25 cellular contexts compared by ENCODE assay signal in genomic region chr7:50806143-50806542, GRCh38. TPM values are rescaled to one million over a fixed set of nuclear protein-coding genes. Genes with fewer than 3 reads are reported as not detected.
"Had no signal": no experiment of that assay in that cellular context is flagged by ENCODE, and none has a peak within 500 bp of the region (broad histone marks: within the 10 kb centered on the region; RNA-seq: fewer than 3 reads in every experiment).

No MANE protein-coding gene starts in this region.

- H3K79me2 ChIP-seq: parathyroid adenoma had no signal

- H3K4me1 Mint-ChIP-seq: immature natural killer cell had no signal

- H3K9me3 ChIP-seq: lower lobe of right lung, mucosa of descending colon, neutrophil, stomach, thyroid gland had no signal

- H3K27ac ChIP-seq: coronary artery, lower lobe of right lung, neutrophil, parathyroid adenoma, stomach, thyroid gland had no signal

- H3K4me3 Mint-ChIP-seq: immature natural killer cell; mesothelial cell of epicardium; natural killer cell treated with Interleukin-12 subunit alpha and Interleukin-12 subunit beta and Interleukin-15 and Interleukin-18, amount 100 ng/mL, for 72 hours; neural crest cell; type B pancreatic cell had no signal

- H3K4me1 ChIP-seq: lower lobe of right lung, parathyroid adenoma, stomach, thyroid gland had no signal

- H3K27ac Mint-ChIP-seq: immature natural killer cell; mesothelial cell of epicardium; natural killer cell treated with Interleukin-12 subunit alpha and Interleukin-12 subunit beta and Interleukin-15 and Interleukin-18, amount 100 ng/mL, for 72 hours; progenitor cell of endocrine pancreas; type B pancreatic cell had no signal

- DNase-seq: hypothalamus; immature natural killer cell; left ventricle myocardium superior; lower lobe of right lung; mucosa of descending colon; naive B cell; stimulated activated CD4-positive, alpha-beta T cell treated with anti-CD3 and anti-CD28 coated beads, Interleukin-12 subunit alpha, Interleukin-12 subunit beta, amount 100 ng/mL, for 4 hours; stimulated activated CD4-positive, alpha-beta T cell treated with anti-CD3 and anti-CD28 coated beads, Interleukin-1b, Interleukin-23, amount 100 ng/mL, for 48 hours; stimulated activated CD4-positive, alpha-beta T cell treated with anti-CD3 and anti-CD28 coated beads, Interleukin-4, amount 100 ng/mL, for 1 hour; stimulated activated CD8-positive, alpha-beta memory T cell treated with anti-CD3 and anti-CD28 coated beads, Interleukin-4, amount 100 ng/mL, for 48 hours; stimulated activated naive CD4-positive, alpha-beta T cell treated with Interleukin-2 at 50 U/mL for 16 hours; stomach; thyroid gland had no signal

- H3K4me3 ChIP-seq: coronary artery, lower lobe of right lung, mucosa of descending colon, smooth muscle cell, stomach, thyroid gland had no signal

- FAIRE-seq: frontal cortex, keratinocyte had no signal

- H3K36me3 Mint-ChIP-seq: immature natural killer cell; mesothelial cell of epicardium; naive B cell; natural killer cell treated with Interleukin-12 subunit alpha and Interleukin-12 subunit beta and Interleukin-15 and Interleukin-18, amount 100 ng/mL, for 72 hours; type B pancreatic cell had no signal

- H2AFZ ChIP-seq: parathyroid adenoma had no signal

- H3K4me2 ChIP-seq: smooth muscle cell had no signal

- ATAC-seq: left ventricle myocardium superior; lower lobe of right lung; mucosa of descending colon; natural killer cell treated with Interleukin-12 subunit alpha and Interleukin-12 subunit beta and Interleukin-15 and Interleukin-18, amount 100 ng/mL, for 72 hours; sciatic nerve had no signal

- H3K27me3 ChIP-seq: stomach, thyroid gland had no signal

- H3K36me3 ChIP-seq: lower lobe of right lung, neutrophil, stomach, thyroid gland had no signal

- H3K9me3 Mint-ChIP-seq: immature natural killer cell; mesothelial cell of epicardium; naive B cell; natural killer cell treated with Interleukin-12 subunit alpha and Interleukin-12 subunit beta and Interleukin-15 and Interleukin-18, amount 100 ng/mL, for 72 hours; neural crest cell; type B pancreatic cell had no signal

- H3K9ac ChIP-seq: parathyroid adenoma had no signal

RNA-seq across cellular contexts. Expression of gene GRB10, which starts 23.4 kb away (rescaled TPM):
- polyA plus RNA-seq: immature natural killer cell had no signal
